20 cellular contexts compared by ENCODE assay signal in genomic region chr5:93165559-93165958, GRCh38.
DNase-seq lines count a peak whose midpoint lies in the region; ATAC-seq, FAIRE-seq and TF ChIP-seq lines count a peak whose summit lies in the region.
"Had no signal": no experiment of that assay in that cellular context is flagged by ENCODE, and none has a peak within 500 bp of the region (broad histone marks: within the 10 kb centered on the region; RNA-seq: fewer than 3 reads in every experiment).

No MANE protein-coding gene starts in this region.

- H3K36me3 ChIP-seq in RWPE2 (ENCODE audit: low read depth) (no peaks in the 10 kb centered on the region), kidney (ENCODE audit: control insufficient read depth in 1 of 2, insufficient read depth in 2 of 2, low read length in 2 of 2) (no peaks in the 10 kb centered on the region)

- TF ChIP-seq POLR2A in H54 (IDR thresholded peaks at IDR 0.05; ENCODE audit: low read depth, low read length) = no peak

- H3K27ac ChIP-seq in RWPE2 (ENCODE audit: poor library complexity, severe bottlenecking) (peak overlapping the region; percentile 99), kidney (ENCODE audit: low read depth in 2 of 2, low read length in 2 of 2) (no peak overlapping the region)
- H3K27ac ChIP-seq: A549 had no signal

- no peak overlapping the region for H3K9ac ChIP-seq in kidney (ENCODE audit: low read length in 2 of 2)

- intact Hi-C loops in kidney (cut with DNase I) = no loop called here

- H3K4me1 ChIP-seq in RWPE2 (ENCODE audit: insufficient read depth, poor library complexity, severe bottlenecking) = peaks cover 40% of the 10 kb centered on the region
- peaks cover 5 to 13% of the 10 kb centered on the region in 2 donors for H3K4me1 ChIP-seq in kidney (ENCODE audit: control insufficient read depth in 1 of 2, insufficient read depth in 1 of 2, low read depth in 1 of 2, low read length in 2 of 2)

- H3K27me3 ChIP-seq in RWPE2 (ENCODE audit: insufficient read depth, poor library complexity, severe bottlenecking) = no peaks in the 10 kb centered on the region

- FAIRE-seq in H54 (lab: Jason Lieb, UNC) (peak; percentile 33), kidney (lab: Jason Lieb, UNC) (no peak)
- FAIRE-seq: A549, GM12892 had no signal

- no peak for ATAC-seq in RWPE2 (ENCODE audit: low read depth)
- ATAC-seq: A549 had no signal

- no peak for TF ChIP-seq CTCF in RWPE2 (IDR thresholded peaks at IDR 0.05; ENCODE audit: poor library complexity, severe bottlenecking)
- TF ChIP-seq CTCF in kidney (IDR thresholded peaks at IDR 0.05; ENCODE audit: borderline replicate concordance, extremely low read depth, insufficient read depth) = no peak

- H3K9me3 ChIP-seq in RWPE2 (ENCODE audit: severe bottlenecking) (no peaks in the 10 kb centered on the region), kidney (ENCODE audit: control insufficient read depth in 1 of 2, low read length in 2 of 2) (no peaks in the 10 kb centered on the region)
- H3K9me3 ChIP-seq: A549 had no signal

- DNase-seq in H54 (ENCODE audit: insufficient read length, low spot score) = no peak
- DNase-seq in NCI-H69 (lab: John Stamatoyannopoulos, UW) = peak; percentile 60
- no peak for DNase-seq in RWPE2 (ENCODE audit: low spot score)
- no peak for DNase-seq in kidney
- DNase-seq in NOMO-1 treated with dmso at 0.1 percent for 144 hours (lab: John Stamatoyannopoulos, UW; ENCODE audit: unreplicated experiment) = no peak
- no peak for DNase-seq in NCI-H2081 treated with DMSO at 0.1 percent for 48 hours (lab: John Stamatoyannopoulos, UW)
- DNase-seq: 8988T; ACHN; C1 segment of cervical spinal cord; Calu3; CD4-positive, alpha-beta memory T cell; COR-L47; DMS53; DMS79 treated with DMSO at 0.1 percent for 48 hours; GF-D8; GOT3; H7; HCEC 1CT had no signal

- H3K4me3 ChIP-seq in RWPE2 (ENCODE audit: severe bottlenecking) (no peak overlapping the region), kidney (ENCODE audit: low read length in 2 of 2) (no peak overlapping the region)
- H3K4me3 ChIP-seq: A549 had no signal
